8 cellular contexts compared by ENCODE assay signal in genomic region chr6:44222987-44223470, GRCh38. TPM values are rescaled to one million over a fixed set of nuclear protein-coding genes. Genes with fewer than 3 reads are reported as not detected.
DNase-seq lines count a peak whose midpoint lies in the region; ATAC-seq, FAIRE-seq and TF ChIP-seq lines count a peak whose summit lies in the region.

No MANE protein-coding gene starts in this region.

- no peak for TF ChIP-seq RAD21 in SK-N-SH (IDR thresholded peaks at IDR 0.05; ENCODE audit: low read length)

- H3K4me3 ChIP-seq in SK-N-SH (ENCODE audit: low read depth in 2 of 2, low read length in 1 of 2) (peak overlapping the region; percentile 53 to 65; a peak in 3 of 4 replicates), OCI-LY3 (ENCODE audit: low read length) (peak overlapping the region; percentile 83), neuronal stem cell (ENCODE audit: low read length in 2 of 2) (peak overlapping the region; percentile 56 to 76)
- H3K4me3 ChIP-seq in effector memory CD4-positive, alpha-beta T cell (ENCODE audit: insufficient read depth, low read depth, low read length, poor library complexity, severe bottlenecking), result peak overlapping the region; percentile 48

- H3K9me2 ChIP-seq in SK-N-SH, result no peaks in the 10 kb centered on the region

- H3K4me2 ChIP-seq in SK-N-SH, result peak overlapping the region; percentile 99
- peak overlapping the region; percentile 96 for H3K4me2 ChIP-seq in OCI-LY3 (ENCODE audit: low read length)
- H3K4me2 ChIP-seq in neuronal stem cell (ENCODE audit: insufficient read depth, low read length, poor library complexity, severe bottlenecking), result peak overlapping the region; percentile 76

- H3K36me3 ChIP-seq in SK-N-SH (replicated peaks in 1 of 2; ENCODE audit: control insufficient read depth in 1 of 2, insufficient read depth in 2 of 2, low read length in 1 of 2) (no peaks in the 10 kb centered on the region), OCI-LY3 (replicated peaks; ENCODE audit: low read depth, low read length) (peaks cover 17% of the 10 kb centered on the region), neuronal stem cell (replicated peaks in 1 of 2; ENCODE audit: control insufficient read depth in 2 of 2, insufficient read depth in 2 of 2, low read length in 2 of 2) (peaks cover 0 to under 1% of the 10 kb centered on the region in 2 donors)
- H3K36me3 ChIP-seq in effector memory CD4-positive, alpha-beta T cell (ENCODE audit: control insufficient read depth, insufficient read depth, low read length), result no peaks in the 10 kb centered on the region

- H3K27me3 ChIP-seq in SK-N-SH (ENCODE audit: insufficient read depth) (no peaks in the 10 kb centered on the region), OCI-LY3 (ENCODE audit: low read depth, low read length) (no peaks in the 10 kb centered on the region), neuronal stem cell (ENCODE audit: control insufficient read depth in 3 of 3, insufficient read depth in 3 of 3, low read depth in 1 of 3, low read length in 3 of 3) (peaks cover 0 to 2% (median 0%) of the 10 kb centered on the region in 3 experiments)
- H3K27me3 ChIP-seq in effector memory CD4-positive, alpha-beta T cell (replicated peaks; ENCODE audit: control insufficient read depth, insufficient read depth, low read length, poor library complexity, severe bottlenecking), result peaks cover 4% of the 10 kb centered on the region

- no peak for TF ChIP-seq POLR2A in GM12891 (IDR thresholded peaks at IDR 0.05; ENCODE audit: low read depth, low read length)

- 35% methylated on average over 17 of the region's 29 CpGs for WGBS in SK-N-SH (ENCODE audit: low lambda C conversion rate)
- WGBS in neuronal stem cell (ENCODE audit: extremely low coverage in 2 of 2, insufficient read length in 2 of 2, insufficient replicate concordance in 1 of 2), 2 donors, result no CpG with 5 or more reads among the region's 29 CpGs

- ATAC-seq in SK-N-SH treated with all-trans-retinoic acid at 6 μM for 48 hours (no peak; the same call in 2 of the 3 replicates), HG03521 (IDR thresholded peaks at IDR 0.05; ENCODE audit: unreplicated experiment) (no peak)

- no peak overlapping the region for H4K8ac ChIP-seq in neuronal stem cell (ENCODE audit: low read depth, low read length)

- peak overlapping the region; percentile 56; the same call in 1 of the 2 replicates for H2AFZ ChIP-seq in SK-N-SH (ENCODE audit: low read depth)
- H2AFZ ChIP-seq in OCI-LY3 (ENCODE audit: low read depth, low read length), result 0 out of 2 replicates have a peak overlapping the region, but pooled peaks have one; percentile 49
- peak overlapping the region; percentile 72 for H2AFZ ChIP-seq in neuronal stem cell (ENCODE audit: low read length)

- no peak overlapping the region for H3K4ac ChIP-seq in neuronal stem cell (ENCODE audit: low read length)

- H4K91ac ChIP-seq in neuronal stem cell (ENCODE audit: low read depth, low read length, poor library complexity), result no peak overlapping the region

- peak overlapping the region; percentile 63 for H2BK15ac ChIP-seq in neuronal stem cell (ENCODE audit: low read length)

- H3K9ac ChIP-seq in SK-N-SH (no peak overlapping the region), OCI-LY3 (ENCODE audit: low read length) (peak overlapping the region; percentile 67), neuronal stem cell (ENCODE audit: low read depth, low read length, poor library complexity) (peak overlapping the region; percentile 70)

- H3K79me2 ChIP-seq in SK-N-SH (ENCODE audit: insufficient read depth) (peaks cover 7% of the 10 kb centered on the region; the same call in 1 of the 2 replicates), OCI-LY3 (ENCODE audit: low read length) (peaks cover 49% of the 10 kb centered on the region)

- peak overlapping the region; percentile 39 for H3K14ac ChIP-seq in neuronal stem cell (ENCODE audit: low read length)

- no peak for TF ChIP-seq EP300 in SK-N-SH (IDR thresholded peaks at IDR 0.05; ENCODE audit: borderline replicate concordance in 1 of 2, low read depth in 1 of 2, low read length in 1 of 2)

- FAIRE-seq in GM12891 (lab: Jason Lieb, UNC), result no peak

- H2BK120ac ChIP-seq in neuronal stem cell (ENCODE audit: low read depth, low read length), result no peak overlapping the region

- peak overlapping the region; percentile 45 for H3K18ac ChIP-seq in neuronal stem cell (ENCODE audit: low read length)

- CTCF ChIA-PET in SK-N-SH (lab: Yijun Ruan, JAX), result interaction anchor here (1.0 to 13.7 kb wide), 9 partner anchors 10 to 50 kb away, joined by 3 to 224 read pairs (median 5); partner anchors contain the start of gene HSP90AB1

- peak overlapping the region in 1 of 2 experiments; percentile 98; a peak in 2 of 4 replicates for H3K27ac ChIP-seq in SK-N-SH (ENCODE audit: low read depth in 2 of 2, low read length in 1 of 2)
- H3K27ac ChIP-seq in OCI-LY3 (ENCODE audit: low read length), result no peak overlapping the region
- H3K27ac ChIP-seq in effector memory CD4-positive, alpha-beta T cell (ENCODE audit: insufficient read depth, low read length, poor library complexity, severe bottlenecking), result peak overlapping the region; percentile 41
- peak overlapping the region; percentile 22 for H3K27ac ChIP-seq in neuronal stem cell (replicated peaks; ENCODE audit: low read length)

- H3K23ac ChIP-seq in neuronal stem cell (ENCODE audit: low read depth, low read length, poor library complexity), result peak overlapping the region; percentile 76

- H4K20me1 ChIP-seq in SK-N-SH (ENCODE audit: insufficient read depth) (peaks cover 5% of the 10 kb centered on the region; the same call in 1 of the 2 replicates), OCI-LY3 (ENCODE audit: insufficient read depth, low read length) (peaks cover 35% of the 10 kb centered on the region)

- POLR2A ChIA-PET in SK-N-SH (lab: Yijun Ruan, JAX), result interaction anchor here (0.6 to 4.7 kb wide), 4 partner anchors 11 to 148 kb away, joined by 3 to 49 read pairs (median 6); partner anchors contain the start of genes HSP90AB1 and SLC35B2

- peaks cover 17 to 68% of the 10 kb centered on the region in 2 experiments for H3K4me1 ChIP-seq in SK-N-SH (ENCODE audit: control insufficient read depth in 1 of 2, insufficient read depth in 2 of 2, low read depth in 1 of 2, low read length in 1 of 2)
- peaks cover 62% of the 10 kb centered on the region for H3K4me1 ChIP-seq in OCI-LY3 (ENCODE audit: low read length)
- H3K4me1 ChIP-seq in effector memory CD4-positive, alpha-beta T cell (ENCODE audit: control insufficient read depth, insufficient read depth, low read length, poor library complexity, severe bottlenecking), result peaks cover 18% of the 10 kb centered on the region
- peaks cover 50 to 58% of the 10 kb centered on the region in 2 donors for H3K4me1 ChIP-seq in neuronal stem cell (ENCODE audit: control insufficient read depth in 2 of 2, insufficient read depth in 1 of 2, low read depth in 1 of 2, low read length in 2 of 2)

- H3F3A ChIP-seq in SK-N-SH (replicated peaks; ENCODE audit: insufficient read depth), result peaks cover 6% of the 10 kb centered on the region

- DNase-seq in SK-N-SH (no peak), neuronal stem cell (ENCODE audit: low spot score) (no peak), GM12891 (ENCODE audit: insufficient read length, low spot score) (no peak), HUDEP-2 (lab: John Stamatoyannopoulos, UW; ENCODE audit: unreplicated experiment in 76 of 76) (no peak)
- DNase-seq in effector memory CD4-positive, alpha-beta T cell, result no peak

- peaks cover 13% of the 10 kb centered on the region for H3K79me1 ChIP-seq in neuronal stem cell (ENCODE audit: low read depth, low read length)

- no peak; the same call in 1 of the 2 replicates for TF ChIP-seq CTCF in SK-N-SH (IDR thresholded peaks at IDR 0.05)
- no peak; the same call in 1 of the 2 replicates for TF ChIP-seq CTCF in OCI-LY3 (IDR thresholded peaks at IDR 0.05; ENCODE audit: low read depth, low read length)

- H2BK5ac ChIP-seq in neuronal stem cell (ENCODE audit: low read length), result no peak overlapping the region

- H2BK12ac ChIP-seq in neuronal stem cell (ENCODE audit: low read length), result no peak overlapping the region

- H3K9me3 ChIP-seq in SK-N-SH (no peaks in the 10 kb centered on the region), OCI-LY3 (ENCODE audit: insufficient read depth, low read length) (no peaks in the 10 kb centered on the region), neuronal stem cell (replicated peaks in 1 of 2; ENCODE audit: control insufficient read depth in 2 of 2, insufficient read depth in 1 of 2, low read depth in 1 of 2, low read length in 2 of 2) (no peaks in the 10 kb centered on the region)
- no peaks in the 10 kb centered on the region for H3K9me3 ChIP-seq in effector memory CD4-positive, alpha-beta T cell (ENCODE audit: control insufficient read depth, low read length)

- H2AK5ac ChIP-seq in neuronal stem cell (ENCODE audit: low read depth, low read length), result no peak overlapping the region

TF ChIP-seq in GM12891, 5 proteins besides CTCF, POLR2A, EP300 and RAD21 (continues in another document):
- TF ChIP-seq TAF1 (IDR thresholded peaks at IDR 0.05; ENCODE audit: low read depth, low read length), result no peak

RNA-seq across cellular contexts. Expression of gene SLC29A1, which starts 0.4 kb away (rescaled TPM):
- polyA plus RNA-seq in SK-N-SH (2012; rRNA removed), result 44.5 and 49.7 TPM in 2 replicates
- polyA plus RNA-seq in SK-N-SH (2012; cell fraction: cytosol; rRNA removed), result 23.7 and 34.3 TPM in 2 replicates
- 72.9 and 74.9 TPM in 2 replicates for polyA plus RNA-seq in SK-N-SH (2012; cell fraction: nucleus; rRNA removed)
- 101 TPM for polyA plus RNA-seq in neuronal stem cell (2013, experiment 1 of 2)
- 102 TPM for polyA plus RNA-seq in neuronal stem cell (2013, experiment 2 of 2)
- polyA plus RNA-seq in GM12891 (2012; ENCODE audit: low read depth, missing spikeins), result 37.6 TPM

RNA-seq across cellular contexts. Expression of gene MYMX, which starts 6.3 kb away (rescaled TPM):
- polyA plus RNA-seq in SK-N-SH (2012; rRNA removed), result 0.13 TPM in 1 of 2 replicates, not detected in the other
- not detected in 2 replicates for polyA plus RNA-seq in SK-N-SH (2012; cell fraction: cytosol; rRNA removed)
- polyA plus RNA-seq in SK-N-SH (2012; cell fraction: nucleus; rRNA removed), result not detected in 2 replicates
- 2.1 TPM for polyA plus RNA-seq in neuronal stem cell (2013, experiment 1 of 2)
- 2.3 TPM for polyA plus RNA-seq in neuronal stem cell (2013, experiment 2 of 2)
- 0.12 TPM for polyA plus RNA-seq in GM12891 (2012; ENCODE audit: low read depth, missing spikeins)

RNA-seq across cellular contexts. Expression of gene HSP90AB1, which starts 23.9 kb away (rescaled TPM):
- 843 and 1,069 TPM in 2 replicates for polyA plus RNA-seq in SK-N-SH (2012; rRNA removed)
- polyA plus RNA-seq in SK-N-SH (2012; cell fraction: cytosol; rRNA removed), result 915 and 1,057 TPM in 2 replicates
- polyA plus RNA-seq in SK-N-SH (2012; cell fraction: nucleus; rRNA removed), result 744 and 797 TPM in 2 replicates
- polyA plus RNA-seq in neuronal stem cell (2013, experiment 1 of 2), result 1,143 TPM
- polyA plus RNA-seq in neuronal stem cell (2013, experiment 2 of 2), result 1,131 TPM
- 869 TPM for polyA plus RNA-seq in GM12891 (2012; ENCODE audit: low read depth, missing spikeins)

RNA-seq across cellular contexts. Expression of gene SLC35B2, which starts 34.3 kb away (rescaled TPM):
- 125 and 163 TPM in 2 replicates for polyA plus RNA-seq in SK-N-SH (2012; rRNA removed)
- 69.7 and 109 TPM in 2 replicates for polyA plus RNA-seq in SK-N-SH (2012; cell fraction: cytosol; rRNA removed)
- 108 and 123 TPM in 2 replicates for polyA plus RNA-seq in SK-N-SH (2012; cell fraction: nucleus; rRNA removed)
- polyA plus RNA-seq in neuronal stem cell (2013, experiment 1 of 2), result 42.4 TPM
- 41.6 TPM for polyA plus RNA-seq in neuronal stem cell (2013, experiment 2 of 2)
- polyA plus RNA-seq in GM12891 (2012; ENCODE audit: low read depth, missing spikeins), result 30.1 TPM

RNA-seq across cellular contexts. Expression of gene NFKBIE, which starts 42.3 kb away (rescaled TPM):
- 5.8 and 6.4 TPM in 2 replicates for polyA plus RNA-seq in SK-N-SH (2012; rRNA removed)
- 4.0 and 4.4 TPM in 2 replicates for polyA plus RNA-seq in SK-N-SH (2012; cell fraction: cytosol; rRNA removed)
- 7.8 and 12.0 TPM in 2 replicates for polyA plus RNA-seq in SK-N-SH (2012; cell fraction: nucleus; rRNA removed)
- polyA plus RNA-seq in neuronal stem cell (2013, experiment 1 of 2), result 9.5 TPM
- polyA plus RNA-seq in neuronal stem cell (2013, experiment 2 of 2), result 9.0 TPM
- polyA plus RNA-seq in GM12891 (2012; ENCODE audit: low read depth, missing spikeins), result 47.8 TPM
